In the genomic region with DNA sequence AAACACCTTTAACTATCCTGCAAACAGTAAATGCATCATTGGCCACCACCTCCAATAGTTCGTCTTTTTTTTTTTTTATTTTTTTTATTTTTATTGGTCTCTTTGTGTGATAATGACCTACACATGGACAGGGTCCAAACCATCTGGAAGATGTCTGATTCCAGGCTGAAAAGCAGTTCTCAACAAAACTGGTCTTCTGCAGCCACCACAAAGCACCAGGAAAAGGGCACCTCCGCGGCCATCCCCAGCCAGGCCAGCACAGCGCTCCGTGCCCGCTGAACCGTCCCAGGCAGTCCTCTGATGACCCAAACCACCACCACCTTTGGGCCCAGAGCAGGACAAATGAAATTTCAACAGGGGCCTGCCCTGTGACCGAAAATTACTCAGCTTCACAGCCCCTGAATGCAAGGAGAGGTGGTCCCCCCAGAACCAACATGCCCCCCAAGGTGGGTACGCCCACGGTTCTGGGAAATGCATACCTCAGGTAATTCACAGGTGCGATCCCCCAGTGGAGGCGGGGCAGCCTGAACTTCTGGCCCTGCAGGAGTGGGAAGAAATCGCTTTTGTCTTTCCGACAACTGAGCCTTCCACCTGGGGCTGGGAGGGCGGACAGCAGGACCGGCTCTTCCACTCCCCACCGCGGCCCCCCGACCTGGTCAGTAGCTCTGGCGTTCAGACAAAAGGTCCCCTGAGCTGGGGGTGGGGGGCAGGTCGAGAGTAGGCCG, we compare ENCODE assay signal across 8 cellular contexts. TPM values are rescaled to one million over a fixed set of nuclear protein-coding genes. Genes with fewer than 3 reads are reported as not detected.
DNase-seq lines count a peak whose midpoint lies in the region; ATAC-seq and TF ChIP-seq lines count a peak whose summit lies in the region.

No MANE protein-coding gene starts in this region.

- no peak for ATAC-seq in HG03442 (IDR thresholded peaks at IDR 0.05; ENCODE audit: unreplicated experiment)

- H3K4me1 ChIP-seq in BE2C (no peaks in the 10 kb centered on the region), HUES6 (ENCODE audit: control insufficient read depth, insufficient read depth, low read length) (peaks cover 9% of the 10 kb centered on the region), adipocyte (ENCODE audit: control insufficient read depth, insufficient read depth, low read length) (peaks cover 8% of the 10 kb centered on the region)

- H3K4me3 Mint-ChIP-seq in immature natural killer cell = peak overlapping the region; percentile 98 to 100 (median 100)

- H3K4me3 ChIP-seq in BE2C (ENCODE audit: low read depth, low read length) (peak overlapping the region; percentile 82), HUES6 (ENCODE audit: low read depth, low read length) (peak overlapping the region; percentile 92), adipocyte (ENCODE audit: low read length) (peak overlapping the region; percentile 89)

- peak overlapping the region; percentile 98 to 100 (median 100) for H3K27ac Mint-ChIP-seq in immature natural killer cell

- H3K36me3 ChIP-seq in BE2C (no peaks in the 10 kb centered on the region), HUES6 (ENCODE audit: control insufficient read depth, insufficient read depth, low read length) (no peaks in the 10 kb centered on the region), adipocyte (ENCODE audit: control insufficient read depth, insufficient read depth, low read length, severe bottlenecking) (no peaks in the 10 kb centered on the region)

- H3K9ac ChIP-seq in HUES6 (ENCODE audit: low read length) (peak overlapping the region; percentile 86), adipocyte (ENCODE audit: low read length) (peak overlapping the region; percentile 82)

- H3K4me1 Mint-ChIP-seq in immature natural killer cell = peaks cover 55 to 57% of the 10 kb centered on the region in 2 donors

- TF ChIP-seq CTCF in BE2C (IDR thresholded peaks at IDR 0.05; ENCODE audit: low read depth, low read length) = no peak

- H3K36me3 Mint-ChIP-seq in immature natural killer cell = peaks cover 45 to 55% (median 49%) of the 10 kb centered on the region in 3 donors

- no peak for DNase-seq in BE2C
- DNase-seq in adipocyte (ENCODE audit: low read depth) = peak; percentile 17
- peak; percentile 32 to 56 (median 55) for DNase-seq in immature natural killer cell
- DNase-seq in activated CD4-positive, CD25-positive, alpha-beta regulatory T cell treated with anti-CD3 and anti-CD28 coated beads, Interleukin-2, amount 50 U/mL, for 72 hours = no peak
- no peak for DNase-seq in germinal center (ENCODE audit: low spot score)

- H3K9me3 ChIP-seq in BE2C = no peaks in the 10 kb centered on the region
- H3K9me3 ChIP-seq in HUES6 (ENCODE audit: control insufficient read depth, insufficient read depth, low read depth, low read length) = no peaks in the 10 kb centered on the region
- H3K9me3 ChIP-seq in adipocyte (ENCODE audit: control insufficient read depth, low read length) = no peaks in the 10 kb centered on the region

- peaks cover 0 to 16% (median 5%) of the 10 kb centered on the region in 6 donors for H3K9me3 Mint-ChIP-seq in immature natural killer cell

- peaks cover 44 to 63% (median 59%) of the 10 kb centered on the region in 3 donors for H3K27me3 Mint-ChIP-seq in immature natural killer cell (ENCODE audit: low read depth in 3 of 3)

- H3K27me3 ChIP-seq in BE2C = no peaks in the 10 kb centered on the region
- H3K27me3 ChIP-seq in HUES6 (ENCODE audit: control insufficient read depth, insufficient read depth, low read length) = peaks cover 32% of the 10 kb centered on the region
- H3K27me3 ChIP-seq in adipocyte (replicated peaks; ENCODE audit: control insufficient read depth, insufficient read depth, low read length) = no peaks in the 10 kb centered on the region

- H3K27ac ChIP-seq in HUES6 (ENCODE audit: low read depth, low read length) (no peak overlapping the region), temporal lobe (ENCODE audit: low read depth, low read length) (peak overlapping the region; percentile 63)

RNA-seq across cellular contexts. Expression of a gene that starts 1.6 kb away (rescaled TPM):
- polyA plus RNA-seq in BE2C (2012; ENCODE audit: insufficient read depth, insufficient read length, low read depth) = 30.7 TPM
- 100 to 1,000 TPM; 196 to 245 (median 243) TPM for polyA plus RNA-seq in immature natural killer cell
- total RNA-seq in temporal lobe = 43.3 TPM

Comparison
In these comparisons a context has a peak if more than half of its experiments do, and no peak if none do; other contexts are left out.
1. DNase-seq: peak in adipocyte (single experiment) and immature natural killer cell (3 of 3); none in BE2C (single experiment), activated CD4-positive, CD25-positive, alpha-beta regulatory T cell treated with anti-CD3 and anti-CD28 coated beads, Interleukin-2, amount 50 U/mL, for 72 hours (single experiment) and germinal center (single experiment).
2. Peak in every context shown above with its lines, with median percentiles within 50 percentile points of each other: H3K4me3 ChIP-seq.